Comparison of ENCODE assay signal across 13 cellular contexts in genomic region chr1:229238674-229239415, GRCh38. TPM values are rescaled to one million over a fixed set of nuclear protein-coding genes. Genes with fewer than 3 reads are reported as not detected.
DNase-seq lines count a peak whose midpoint lies in the region; ATAC-seq and TF ChIP-seq lines count a peak whose summit lies in the region.
"Had no signal": no experiment of that assay in that cellular context is flagged by ENCODE, and none has a peak within 500 bp of the region (broad histone marks: within the 10 kb centered on the region; RNA-seq: fewer than 3 reads in every experiment).

No MANE protein-coding gene starts in this region.

- H3K4me1 ChIP-seq in left ventricle myocardium inferior (peaks cover 4% of the 10 kb centered on the region), upper lobe of left lung (no peaks in the 10 kb centered on the region), esophagus muscularis mucosa (peaks cover 0 to 10% (median 0%) of the 10 kb centered on the region in 4 donors)

- H3K36me3 ChIP-seq in left ventricle myocardium inferior (no peaks in the 10 kb centered on the region), upper lobe of left lung (no peaks in the 10 kb centered on the region), esophagus muscularis mucosa (no peaks in the 10 kb centered on the region)
- H3K36me3 ChIP-seq: esophagus squamous epithelium had no signal

- H3K4me3 ChIP-seq in left ventricle myocardium inferior, result no peak overlapping the region
- no peak overlapping the region for H3K4me3 ChIP-seq in upper lobe of left lung
- H3K4me3 ChIP-seq in esophagus muscularis mucosa, result no peak overlapping the region
- H3K4me3 ChIP-seq: esophagus squamous epithelium had no signal

- no peak for TF ChIP-seq EP300 in upper lobe of left lung (IDR thresholded peaks at IDR 0.05)
- TF ChIP-seq EP300 in esophagus muscularis mucosa (IDR thresholded peaks at IDR 0.05), result no peak

- 80 to 85% methylated on average over 4 to 6 of the region's 6 CpGs for WGBS in upper lobe of left lung, 2 donors
- WGBS in esophagus muscularis mucosa, result 78% methylated on average over 6 of the region's 6 CpGs

- intact Hi-C loops in Right ventricle myocardium superior (cut with DNase I) (no loop called here), left ventricle myocardium inferior (cut with micrococcal nuclease) (loop anchor here (10.0 kb wide), 1 partner anchor 574 kb away; no protein-coding TSS in a partner anchor), esophagus muscularis mucosa (cut with DNase I) (no loop called here)

- TF ChIP-seq CTCF in left ventricle myocardium inferior (IDR thresholded peaks at IDR 0.05; ENCODE audit: borderline replicate concordance) (no peak), upper lobe of left lung (IDR thresholded peaks at IDR 0.05) (no peak), esophagus muscularis mucosa (IDR thresholded peaks at IDR 0.05) (no peak)

- H3K27ac ChIP-seq in left ventricle myocardium inferior (replicated peaks), result no peak overlapping the region
- no peak overlapping the region for H3K27ac ChIP-seq in upper lobe of left lung
- no peak overlapping the region for H3K27ac ChIP-seq in esophagus muscularis mucosa (replicated peaks in 1 of 4)

- peak; percentile 52 for ATAC-seq in Right ventricle myocardium superior (ENCODE audit: poor library complexity)
- ATAC-seq in esophagus mucosa, result peak; percentile 63
- peak; percentile 51 to 71 for ATAC-seq in upper lobe of left lung (ENCODE audit: low FRiP score in 2 of 2)
- no peak for ATAC-seq in HG03135 (IDR thresholded peaks at IDR 0.05; ENCODE audit: unreplicated experiment)
- no peak for ATAC-seq in GM21526 (IDR thresholded peaks at IDR 0.05; ENCODE audit: low FRiP score, unreplicated experiment)
- ATAC-seq: natural killer cell treated with Interleukin-12 subunit alpha and Interleukin-12 subunit beta and Interleukin-15 and Interleukin-18, amount 100 ng/mL, for 72 hours; Panc1 had no signal

- no peak for TF ChIP-seq POLR2A in upper lobe of left lung (IDR thresholded peaks at IDR 0.05)
- TF ChIP-seq POLR2A in esophagus muscularis mucosa (IDR thresholded peaks at IDR 0.05; ENCODE audit: low read depth), result no peak

- H3K9me3 ChIP-seq in left ventricle myocardium inferior (replicated peaks) (peaks cover 12% of the 10 kb centered on the region), upper lobe of left lung (peaks cover 0 to 5% (median 2%) of the 10 kb centered on the region in 4 donors), esophagus muscularis mucosa (peaks cover 0 to 12% (median 3%) of the 10 kb centered on the region in 4 donors)

- no peaks in the 10 kb centered on the region for H3K27me3 ChIP-seq in left ventricle myocardium inferior (ENCODE audit: low read depth)
- H3K27me3 ChIP-seq in upper lobe of left lung, result no peaks in the 10 kb centered on the region
- no peaks in the 10 kb centered on the region for H3K27me3 ChIP-seq in esophagus muscularis mucosa

- DNase-seq in Right ventricle myocardium superior (peak; percentile 60), left ventricle myocardium inferior (no peak), midbrain (lab: John Stamatoyannopoulos, UW) (peak; percentile 84), upper lobe of left lung (no peak), esophagus muscularis mucosa (ENCODE audit: extremely low spot score) (no peak)
- DNase-seq: central memory CD4-positive, alpha-beta T cell; esophagus squamous epithelium; small intestine had no signal

RNA-seq across cellular contexts. Expression of gene RAB4A, which starts 32.1 kb away (rescaled TPM):
- total RNA-seq in Right ventricle myocardium superior (103 TPM), left ventricle myocardium inferior (132 TPM), esophagus mucosa (58.5 TPM), upper lobe of left lung (10 to 100 TPM; 16.8 to 68.6 (median 42.4) TPM), esophagus muscularis mucosa (100 to 1,000 TPM in 3 of 4 donors, 10 to 100 TPM in 1; 94.9 to 129 (median 108) TPM)

Comparison
In these comparisons a context has a peak if more than half of its experiments do, and no peak if none do; other contexts are left out.
1. DNase-seq: peak in Right ventricle myocardium superior (single experiment) and midbrain (single experiment); none in left ventricle myocardium inferior (single experiment), upper lobe of left lung (0 of 2) and esophagus muscularis mucosa (single experiment).
2. ATAC-seq: peak in Right ventricle myocardium superior (single experiment), esophagus mucosa (single experiment) and upper lobe of left lung (2 of 2); none in HG03135 (single experiment) and GM21526 (single experiment).